In the genomic region with DNA sequence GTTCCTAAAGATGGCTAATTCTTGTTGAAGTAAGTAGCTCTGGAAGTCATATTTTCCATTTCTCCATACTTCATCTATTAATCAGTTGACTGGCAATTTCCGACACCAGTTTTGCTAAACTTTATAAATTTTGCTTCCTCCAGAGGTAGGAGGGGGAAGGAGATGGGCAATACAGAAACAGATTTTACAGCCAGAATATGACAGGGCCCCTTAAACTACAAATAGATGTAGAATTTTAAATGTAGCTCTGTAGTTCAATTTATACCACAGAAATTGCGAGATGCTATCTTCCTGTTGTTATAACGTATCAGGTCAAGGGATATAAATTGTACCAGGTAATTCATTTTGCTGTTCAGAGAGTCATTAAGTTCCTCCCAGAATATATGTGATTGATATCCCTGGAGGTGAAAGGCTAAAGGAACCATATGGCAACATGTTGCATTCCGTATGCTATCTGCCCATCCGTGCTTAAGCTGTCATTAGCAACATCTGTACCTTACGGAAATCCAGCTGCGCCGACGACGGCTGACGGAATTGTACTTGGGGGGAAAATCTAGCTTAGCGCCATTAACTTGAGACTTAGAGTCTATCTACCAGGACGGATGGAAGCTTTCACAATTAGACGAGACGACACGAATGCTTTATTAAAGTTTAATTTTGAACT, we compare ENCODE assay signal across 1 cellular context.
TF ChIP-seq lines count a peak whose summit lies in the region.

No MANE protein-coding gene starts in this region.

TF ChIP-seq in K562, 482 proteins besides CTCF, POLR2A, EP300 and RAD21 (continued from another document and continues in another):
- TF ChIP-seq, protein P1, sequence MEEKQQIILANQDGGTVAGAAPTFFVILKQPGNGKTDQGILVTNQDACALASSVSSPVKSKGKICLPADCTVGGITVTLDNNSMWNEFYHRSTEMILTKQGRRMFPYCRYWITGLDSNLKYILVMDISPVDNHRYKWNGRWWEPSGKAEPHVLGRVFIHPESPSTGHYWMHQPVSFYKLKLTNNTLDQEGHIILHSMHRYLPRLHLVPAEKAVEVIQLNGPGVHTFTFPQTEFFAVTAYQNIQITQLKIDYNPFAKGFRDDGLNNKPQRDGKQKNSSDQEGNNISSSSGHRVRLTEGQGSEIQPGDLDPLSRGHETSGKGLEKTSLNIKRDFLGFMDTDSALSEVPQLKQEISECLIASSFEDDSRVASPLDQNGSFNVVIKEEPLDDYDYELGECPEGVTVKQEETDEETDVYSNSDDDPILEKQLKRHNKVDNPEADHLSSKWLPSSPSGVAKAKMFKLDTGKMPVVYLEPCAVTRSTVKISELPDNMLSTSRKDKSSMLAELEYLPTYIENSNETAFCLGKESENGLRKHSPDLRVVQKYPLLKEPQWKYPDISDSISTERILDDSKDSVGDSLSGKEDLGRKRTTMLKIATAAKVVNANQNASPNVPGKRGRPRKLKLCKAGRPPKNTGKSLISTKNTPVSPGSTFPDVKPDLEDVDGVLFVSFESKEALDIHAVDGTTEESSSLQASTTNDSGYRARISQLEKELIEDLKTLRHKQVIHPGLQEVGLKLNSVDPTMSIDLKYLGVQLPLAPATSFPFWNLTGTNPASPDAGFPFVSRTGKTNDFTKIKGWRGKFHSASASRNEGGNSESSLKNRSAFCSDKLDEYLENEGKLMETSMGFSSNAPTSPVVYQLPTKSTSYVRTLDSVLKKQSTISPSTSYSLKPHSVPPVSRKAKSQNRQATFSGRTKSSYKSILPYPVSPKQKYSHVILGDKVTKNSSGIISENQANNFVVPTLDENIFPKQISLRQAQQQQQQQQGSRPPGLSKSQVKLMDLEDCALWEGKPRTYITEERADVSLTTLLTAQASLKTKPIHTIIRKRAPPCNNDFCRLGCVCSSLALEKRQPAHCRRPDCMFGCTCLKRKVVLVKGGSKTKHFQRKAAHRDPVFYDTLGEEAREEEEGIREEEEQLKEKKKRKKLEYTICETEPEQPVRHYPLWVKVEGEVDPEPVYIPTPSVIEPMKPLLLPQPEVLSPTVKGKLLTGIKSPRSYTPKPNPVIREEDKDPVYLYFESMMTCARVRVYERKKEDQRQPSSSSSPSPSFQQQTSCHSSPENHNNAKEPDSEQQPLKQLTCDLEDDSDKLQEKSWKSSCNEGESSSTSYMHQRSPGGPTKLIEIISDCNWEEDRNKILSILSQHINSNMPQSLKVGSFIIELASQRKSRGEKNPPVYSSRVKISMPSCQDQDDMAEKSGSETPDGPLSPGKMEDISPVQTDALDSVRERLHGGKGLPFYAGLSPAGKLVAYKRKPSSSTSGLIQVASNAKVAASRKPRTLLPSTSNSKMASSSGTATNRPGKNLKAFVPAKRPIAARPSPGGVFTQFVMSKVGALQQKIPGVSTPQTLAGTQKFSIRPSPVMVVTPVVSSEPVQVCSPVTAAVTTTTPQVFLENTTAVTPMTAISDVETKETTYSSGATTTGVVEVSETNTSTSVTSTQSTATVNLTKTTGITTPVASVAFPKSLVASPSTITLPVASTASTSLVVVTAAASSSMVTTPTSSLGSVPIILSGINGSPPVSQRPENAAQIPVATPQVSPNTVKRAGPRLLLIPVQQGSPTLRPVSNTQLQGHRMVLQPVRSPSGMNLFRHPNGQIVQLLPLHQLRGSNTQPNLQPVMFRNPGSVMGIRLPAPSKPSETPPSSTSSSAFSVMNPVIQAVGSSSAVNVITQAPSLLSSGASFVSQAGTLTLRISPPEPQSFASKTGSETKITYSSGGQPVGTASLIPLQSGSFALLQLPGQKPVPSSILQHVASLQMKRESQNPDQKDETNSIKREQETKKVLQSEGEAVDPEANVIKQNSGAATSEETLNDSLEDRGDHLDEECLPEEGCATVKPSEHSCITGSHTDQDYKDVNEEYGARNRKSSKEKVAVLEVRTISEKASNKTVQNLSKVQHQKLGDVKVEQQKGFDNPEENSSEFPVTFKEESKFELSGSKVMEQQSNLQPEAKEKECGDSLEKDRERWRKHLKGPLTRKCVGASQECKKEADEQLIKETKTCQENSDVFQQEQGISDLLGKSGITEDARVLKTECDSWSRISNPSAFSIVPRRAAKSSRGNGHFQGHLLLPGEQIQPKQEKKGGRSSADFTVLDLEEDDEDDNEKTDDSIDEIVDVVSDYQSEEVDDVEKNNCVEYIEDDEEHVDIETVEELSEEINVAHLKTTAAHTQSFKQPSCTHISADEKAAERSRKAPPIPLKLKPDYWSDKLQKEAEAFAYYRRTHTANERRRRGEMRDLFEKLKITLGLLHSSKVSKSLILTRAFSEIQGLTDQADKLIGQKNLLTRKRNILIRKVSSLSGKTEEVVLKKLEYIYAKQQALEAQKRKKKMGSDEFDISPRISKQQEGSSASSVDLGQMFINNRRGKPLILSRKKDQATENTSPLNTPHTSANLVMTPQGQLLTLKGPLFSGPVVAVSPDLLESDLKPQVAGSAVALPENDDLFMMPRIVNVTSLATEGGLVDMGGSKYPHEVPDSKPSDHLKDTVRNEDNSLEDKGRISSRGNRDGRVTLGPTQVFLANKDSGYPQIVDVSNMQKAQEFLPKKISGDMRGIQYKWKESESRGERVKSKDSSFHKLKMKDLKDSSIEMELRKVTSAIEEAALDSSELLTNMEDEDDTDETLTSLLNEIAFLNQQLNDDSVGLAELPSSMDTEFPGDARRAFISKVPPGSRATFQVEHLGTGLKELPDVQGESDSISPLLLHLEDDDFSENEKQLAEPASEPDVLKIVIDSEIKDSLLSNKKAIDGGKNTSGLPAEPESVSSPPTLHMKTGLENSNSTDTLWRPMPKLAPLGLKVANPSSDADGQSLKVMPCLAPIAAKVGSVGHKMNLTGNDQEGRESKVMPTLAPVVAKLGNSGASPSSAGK (IDR thresholded peaks at IDR 0.05) = no peak
- TF ChIP-seq ESRRA (IDR thresholded peaks at IDR 0.05; ENCODE audit: borderline replicate concordance, low read depth) (no peak), POLR2G (IDR thresholded peaks at IDR 0.05; ENCODE audit: low read depth, low read length) (no peak), KDM5B (IDR thresholded peaks at IDR 0.05; ENCODE audit: insufficient replicate concordance, low read depth, low read length) (no peak), ARNT (IDR thresholded peaks at IDR 0.05) (no peak), ZBED1 (IDR thresholded peaks at IDR 0.05) (no peak), HNRNPLL (IDR thresholded peaks at IDR 0.05; ENCODE audit: low read depth, low read length, poor library complexity, severe bottlenecking) (peak; percentile 96), ZNF561 (CRISPR knock-in tag; conservative IDR thresholded peaks at IDR 0.05) (no peak), DMBX1 (CRISPR knock-in tag; IDR thresholded peaks at IDR 0.05; ENCODE audit: borderline replicate concordance) (no peak), HOXB6 (CRISPR knock-in tag; IDR thresholded peaks at IDR 0.05; ENCODE audit: borderline replicate concordance) (no peak), KLF10 (CRISPR knock-in tag; IDR thresholded peaks at IDR 0.05) (no peak), ZNF3 (CRISPR knock-in tag; IDR thresholded peaks at IDR 0.05) (no peak), PTBP1 (IDR thresholded peaks at IDR 0.05; ENCODE audit: low read depth, low read length) (no peak), EGR1 (conservative IDR thresholded peaks at IDR 0.05) (no peak), FOXK1 (CRISPR knock-in tag; IDR thresholded peaks at IDR 0.05; ENCODE audit: borderline replicate concordance) (0 out of 2 replicates have a peak, but pooled peaks have one; percentile 59), ZNF24 (IDR thresholded peaks at IDR 0.05) (peak; percentile 59; the same call in 1 of the 2 replicates), RBM25 (IDR thresholded peaks at IDR 0.05; ENCODE audit: low read depth, low read length, severe bottlenecking) (no peak), RBM14 (IDR thresholded peaks at IDR 0.05; ENCODE audit: borderline replicate concordance, insufficient read depth, low read depth, low read length) (no peak), NR2C2 (CRISPR knock-in tag; IDR thresholded peaks at IDR 0.05) (no peak), NR2C2 (tag; IDR thresholded peaks at IDR 0.05) (peak; percentile 71), NR4A1 (CRISPR knock-in tag; IDR thresholded peaks at IDR 0.05) (no peak), NR4A1 (tag; IDR thresholded peaks at IDR 0.05) (peak; percentile 35; the same call in 1 of the 2 replicates), DPF2 (IDR thresholded peaks at IDR 0.05) (peak; percentile 60), SIX5 (IDR thresholded peaks at IDR 0.05; ENCODE audit: borderline replicate concordance in 1 of 2, insufficient read depth in 1 of 2, low read depth in 1 of 2, low read length in 2 of 2) (no peak), DDX20 (tag; IDR thresholded peaks at IDR 0.05; ENCODE audit: low read depth) (no peak), CCAR2 (IDR thresholded peaks at IDR 0.05; ENCODE audit: low read depth, low read length) (no peak)
- TF ChIP-seq, protein P2, sequence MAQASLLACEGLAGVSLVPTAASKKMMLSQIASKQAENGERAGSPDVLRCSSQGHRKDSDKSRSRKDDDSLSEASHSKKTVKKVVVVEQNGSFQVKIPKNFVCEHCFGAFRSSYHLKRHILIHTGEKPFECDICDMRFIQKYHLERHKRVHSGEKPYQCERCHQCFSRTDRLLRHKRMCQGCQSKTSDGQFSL (CRISPR knock-in tag; IDR thresholded peaks at IDR 0.05) = no peak; the same call in 1 of the 2 replicates
- TF ChIP-seq, protein P2 (tag; IDR thresholded peaks at IDR 0.05) = no peak
- TF ChIP-seq, protein P3, sequence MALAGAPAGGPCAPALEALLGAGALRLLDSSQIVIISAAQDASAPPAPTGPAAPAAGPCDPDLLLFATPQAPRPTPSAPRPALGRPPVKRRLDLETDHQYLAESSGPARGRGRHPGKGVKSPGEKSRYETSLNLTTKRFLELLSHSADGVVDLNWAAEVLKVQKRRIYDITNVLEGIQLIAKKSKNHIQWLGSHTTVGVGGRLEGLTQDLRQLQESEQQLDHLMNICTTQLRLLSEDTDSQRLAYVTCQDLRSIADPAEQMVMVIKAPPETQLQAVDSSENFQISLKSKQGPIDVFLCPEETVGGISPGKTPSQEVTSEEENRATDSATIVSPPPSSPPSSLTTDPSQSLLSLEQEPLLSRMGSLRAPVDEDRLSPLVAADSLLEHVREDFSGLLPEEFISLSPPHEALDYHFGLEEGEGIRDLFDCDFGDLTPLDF (CRISPR knock-in tag; IDR thresholded peaks at IDR 0.05) = no peak
- TF ChIP-seq, protein P4, sequence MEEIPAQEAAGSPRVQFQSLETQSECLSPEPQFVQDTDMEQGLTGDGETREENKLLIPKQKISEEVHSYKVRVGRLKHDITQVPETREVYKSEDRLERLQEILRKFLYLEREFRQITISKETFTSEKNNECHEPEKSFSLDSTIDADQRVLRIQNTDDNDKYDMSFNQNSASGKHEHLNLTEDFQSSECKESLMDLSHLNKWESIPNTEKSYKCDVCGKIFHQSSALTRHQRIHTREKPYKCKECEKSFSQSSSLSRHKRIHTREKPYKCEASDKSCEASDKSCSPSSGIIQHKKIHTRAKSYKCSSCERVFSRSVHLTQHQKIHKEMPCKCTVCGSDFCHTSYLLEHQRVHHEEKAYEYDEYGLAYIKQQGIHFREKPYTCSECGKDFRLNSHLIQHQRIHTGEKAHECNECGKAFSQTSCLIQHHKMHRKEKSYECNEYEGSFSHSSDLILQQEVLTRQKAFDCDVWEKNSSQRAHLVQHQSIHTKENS (CRISPR knock-in tag; IDR thresholded peaks at IDR 0.05) = no peak
- TF ChIP-seq, protein P5, sequence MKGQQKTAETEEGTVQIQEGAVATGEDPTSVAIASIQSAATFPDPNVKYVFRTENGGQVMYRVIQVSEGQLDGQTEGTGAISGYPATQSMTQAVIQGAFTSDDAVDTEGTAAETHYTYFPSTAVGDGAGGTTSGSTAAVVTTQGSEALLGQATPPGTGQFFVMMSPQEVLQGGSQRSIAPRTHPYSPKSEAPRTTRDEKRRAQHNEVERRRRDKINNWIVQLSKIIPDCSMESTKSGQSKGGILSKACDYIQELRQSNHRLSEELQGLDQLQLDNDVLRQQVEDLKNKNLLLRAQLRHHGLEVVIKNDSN (CRISPR knock-in tag; IDR thresholded peaks at IDR 0.05) = no peak
- TF ChIP-seq, protein P6, sequence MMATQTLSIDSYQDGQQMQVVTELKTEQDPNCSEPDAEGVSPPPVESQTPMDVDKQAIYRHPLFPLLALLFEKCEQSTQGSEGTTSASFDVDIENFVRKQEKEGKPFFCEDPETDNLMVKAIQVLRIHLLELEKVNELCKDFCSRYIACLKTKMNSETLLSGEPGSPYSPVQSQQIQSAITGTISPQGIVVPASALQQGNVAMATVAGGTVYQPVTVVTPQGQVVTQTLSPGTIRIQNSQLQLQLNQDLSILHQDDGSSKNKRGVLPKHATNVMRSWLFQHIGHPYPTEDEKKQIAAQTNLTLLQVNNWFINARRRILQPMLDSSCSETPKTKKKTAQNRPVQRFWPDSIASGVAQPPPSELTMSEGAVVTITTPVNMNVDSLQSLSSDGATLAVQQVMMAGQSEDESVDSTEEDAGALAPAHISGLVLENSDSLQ (IDR thresholded peaks at IDR 0.05) = peak; percentile 66
- TF ChIP-seq, protein P7, sequence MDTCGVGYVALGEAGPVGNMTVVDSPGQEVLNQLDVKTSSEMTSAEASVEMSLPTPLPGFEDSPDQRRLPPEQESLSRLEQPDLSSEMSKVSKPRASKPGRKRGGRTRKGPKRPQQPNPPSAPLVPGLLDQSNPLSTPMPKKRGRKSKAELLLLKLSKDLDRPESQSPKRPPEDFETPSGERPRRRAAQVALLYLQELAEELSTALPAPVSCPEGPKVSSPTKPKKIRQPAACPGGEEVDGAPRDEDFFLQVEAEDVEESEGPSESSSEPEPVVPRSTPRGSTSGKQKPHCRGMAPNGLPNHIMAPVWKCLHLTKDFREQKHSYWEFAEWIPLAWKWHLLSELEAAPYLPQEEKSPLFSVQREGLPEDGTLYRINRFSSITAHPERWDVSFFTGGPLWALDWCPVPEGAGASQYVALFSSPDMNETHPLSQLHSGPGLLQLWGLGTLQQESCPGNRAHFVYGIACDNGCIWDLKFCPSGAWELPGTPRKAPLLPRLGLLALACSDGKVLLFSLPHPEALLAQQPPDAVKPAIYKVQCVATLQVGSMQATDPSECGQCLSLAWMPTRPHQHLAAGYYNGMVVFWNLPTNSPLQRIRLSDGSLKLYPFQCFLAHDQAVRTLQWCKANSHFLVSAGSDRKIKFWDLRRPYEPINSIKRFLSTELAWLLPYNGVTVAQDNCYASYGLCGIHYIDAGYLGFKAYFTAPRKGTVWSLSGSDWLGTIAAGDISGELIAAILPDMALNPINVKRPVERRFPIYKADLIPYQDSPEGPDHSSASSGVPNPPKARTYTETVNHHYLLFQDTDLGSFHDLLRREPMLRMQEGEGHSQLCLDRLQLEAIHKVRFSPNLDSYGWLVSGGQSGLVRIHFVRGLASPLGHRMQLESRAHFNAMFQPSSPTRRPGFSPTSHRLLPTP (IDR thresholded peaks at IDR 0.05; ENCODE audit: borderline replicate concordance, extremely low read depth, insufficient read length) = no peak
- TF ChIP-seq, protein P8, sequence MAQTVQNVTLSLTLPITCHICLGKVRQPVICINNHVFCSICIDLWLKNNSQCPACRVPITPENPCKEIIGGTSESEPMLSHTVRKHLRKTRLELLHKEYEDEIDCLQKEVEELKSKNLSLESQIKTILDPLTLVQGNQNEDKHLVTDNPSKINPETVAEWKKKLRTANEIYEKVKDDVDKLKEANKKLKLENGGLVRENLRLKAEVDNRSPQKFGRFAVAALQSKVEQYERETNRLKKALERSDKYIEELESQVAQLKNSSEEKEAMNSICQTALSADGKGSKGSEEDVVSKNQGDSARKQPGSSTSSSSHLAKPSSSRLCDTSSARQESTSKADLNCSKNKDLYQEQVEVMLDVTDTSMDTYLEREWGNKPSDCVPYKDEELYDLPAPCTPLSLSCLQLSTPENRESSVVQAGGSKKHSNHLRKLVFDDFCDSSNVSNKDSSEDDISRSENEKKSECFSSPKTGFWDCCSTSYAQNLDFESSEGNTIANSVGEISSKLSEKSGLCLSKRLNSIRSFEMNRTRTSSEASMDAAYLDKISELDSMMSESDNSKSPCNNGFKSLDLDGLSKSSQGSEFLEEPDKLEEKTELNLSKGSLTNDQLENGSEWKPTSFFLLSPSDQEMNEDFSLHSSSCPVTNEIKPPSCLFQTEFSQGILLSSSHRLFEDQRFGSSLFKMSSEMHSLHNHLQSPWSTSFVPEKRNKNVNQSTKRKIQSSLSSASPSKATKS (CRISPR knock-in tag; IDR thresholded peaks at IDR 0.05) = no peak
